Comparison of ENCODE assay signal across 8 cellular contexts in genomic region chr18:34153711-34154110, GRCh38.
DNase-seq lines count a peak whose midpoint lies in the region; ATAC-seq and TF ChIP-seq lines count a peak whose summit lies in the region.

No MANE protein-coding gene starts in this region.

- peak overlapping the region; percentile 29 for H3K4me3 ChIP-seq in fibroblast of the aortic adventitia (ENCODE audit: low read depth, low read length)
- no peak overlapping the region for H3K4me3 ChIP-seq in right cardiac atrium (ENCODE audit: low read length)

- H3K4me1 ChIP-seq in right cardiac atrium (ENCODE audit: control insufficient read depth, insufficient read depth, low read length): no peaks in the 10 kb centered on the region

- no peak overlapping the region for H3K4me3 Mint-ChIP-seq in activated CD4-positive, alpha-beta T cell treated with anti-CD3 and anti-CD28 coated beads, Interleukin-2, amount 10 ng/mL, durations not matched to agents 7 days and 5 days
- H3K4me3 Mint-ChIP-seq in glutamatergic neuron (ENCODE audit: unreplicated experiment): no peak overlapping the region

- CTCF ChIA-PET in activated CD4-positive, alpha-beta T cell treated with anti-CD3 and anti-CD28 coated beads, Interleukin-2, amount 10 ng/mL, durations not matched to agents 7 days and 5 days (lab: Charles Lee): no interaction called here

- no peak for TF ChIP-seq CTCF in fibroblast of the aortic adventitia (IDR thresholded peaks at IDR 0.05; ENCODE audit: insufficient read depth, low read length)
- no peak for TF ChIP-seq CTCF in glutamatergic neuron (IDR thresholded peaks at IDR 0.05; ENCODE audit: partially characterized antibody, unreplicated experiment)

- H3K27ac Mint-ChIP-seq in activated CD4-positive, alpha-beta T cell treated with anti-CD3 and anti-CD28 coated beads, Interleukin-2, amount 10 ng/mL, durations not matched to agents 7 days and 5 days: no peak overlapping the region
- H3K27ac Mint-ChIP-seq in glutamatergic neuron (ENCODE audit: unreplicated experiment): no peak overlapping the region

- no peaks in the 10 kb centered on the region for H3K36me3 Mint-ChIP-seq in activated CD4-positive, alpha-beta T cell treated with anti-CD3 and anti-CD28 coated beads, Interleukin-2, amount 10 ng/mL, durations not matched to agents 7 days and 5 days (ENCODE audit: low read depth)
- no peaks in the 10 kb centered on the region for H3K36me3 Mint-ChIP-seq in glutamatergic neuron (ENCODE audit: unreplicated experiment)

- peaks cover 11% of the 10 kb centered on the region for H3K27me3 Mint-ChIP-seq in activated CD4-positive, alpha-beta T cell treated with anti-CD3 and anti-CD28 coated beads, Interleukin-2, amount 10 ng/mL, durations not matched to agents 7 days and 5 days
- H3K27me3 Mint-ChIP-seq in glutamatergic neuron (ENCODE audit: unreplicated experiment): no peaks in the 10 kb centered on the region

- no peaks in the 10 kb centered on the region for H3K9me3 Mint-ChIP-seq in activated CD4-positive, alpha-beta T cell treated with anti-CD3 and anti-CD28 coated beads, Interleukin-2, amount 10 ng/mL, durations not matched to agents 7 days and 5 days
- peaks cover 3% of the 10 kb centered on the region for H3K9me3 Mint-ChIP-seq in glutamatergic neuron (ENCODE audit: unreplicated experiment)

- no peak for ATAC-seq in right cardiac atrium

- no peak overlapping the region for H3K27ac ChIP-seq in right cardiac atrium (ENCODE audit: low read length)

- intact Hi-C loops in right cardiac atrium (cut with DNase I): no loop called here

- H3K4me1 Mint-ChIP-seq in activated CD4-positive, alpha-beta T cell treated with anti-CD3 and anti-CD28 coated beads, Interleukin-2, amount 10 ng/mL, durations not matched to agents 7 days and 5 days: peaks cover 3% of the 10 kb centered on the region
- peaks cover 5% of the 10 kb centered on the region for H3K4me1 Mint-ChIP-seq in glutamatergic neuron (ENCODE audit: low read depth, unreplicated experiment)

- 37% methylated on average over 1 of the region's 1 CpG for WGBS in right cardiac atrium

- POLR2A ChIA-PET in activated CD4-positive, alpha-beta T cell treated with anti-CD3 and anti-CD28 coated beads, Interleukin-2, amount 10 ng/mL, durations not matched to agents 7 days and 5 days (lab: Charles Lee): no interaction called here

- H3K9me3 ChIP-seq in right cardiac atrium (ENCODE audit: control insufficient read depth, low read length): no peaks in the 10 kb centered on the region

- DNase-seq in DMS153 (lab: John Stamatoyannopoulos, UW) (peak; percentile 60), HCEC 1CT (peak; percentile 31), NCI-H69 (lab: John Stamatoyannopoulos, UW) (peak; percentile 92), fibroblast of the aortic adventitia (ENCODE audit: low read depth) (peak; percentile 29), cortex of kidney (lab: John Stamatoyannopoulos, UW) (no peak), glutamatergic neuron (no peak), right cardiac atrium (no peak)
- DNase-seq in activated CD4-positive, alpha-beta T cell treated with anti-CD3 and anti-CD28 coated beads, Interleukin-2, amount 10 ng/mL, durations not matched to agents 7 days and 5 days: no peak

- no peaks in the 10 kb centered on the region for H3K27me3 ChIP-seq in right cardiac atrium (ENCODE audit: control insufficient read depth, insufficient read depth)

Comparison
In these comparisons a context has a peak if more than half of its experiments do, and no peak if none do; other contexts are left out.
1. DNase-seq: peak in DMS153 (single experiment), HCEC 1CT (single experiment), NCI-H69 (single experiment) and fibroblast of the aortic adventitia (single experiment); none in cortex of kidney (single experiment), activated CD4-positive, alpha-beta T cell treated with anti-CD3 and anti-CD28 coated beads, Interleukin-2, amount 10 ng/mL, durations not matched to agents 7 days and 5 days (single experiment), glutamatergic neuron (single experiment) and right cardiac atrium (0 of 3).